21 cellular contexts compared by ENCODE assay signal in genomic region chr7:41576176-41576575, GRCh38.
DNase-seq lines count a peak whose midpoint lies in the region; ATAC-seq, FAIRE-seq and TF ChIP-seq lines count a peak whose summit lies in the region.
"Had no signal": no experiment of that assay in that cellular context is flagged by ENCODE, and none has a peak within 500 bp of the region (broad histone marks: within the 10 kb centered on the region; RNA-seq: fewer than 3 reads in every experiment).

No MANE protein-coding gene starts in this region.

- H3K79me2 ChIP-seq in endothelial cell of umbilical vein (ENCODE audit: control insufficient read depth, insufficient read depth, low read length) (no peaks in the 10 kb centered on the region), osteoblast (ENCODE audit: insufficient read depth, low read length) (no peaks in the 10 kb centered on the region)

- no peak for ATAC-seq in HG03520 (IDR thresholded peaks at IDR 0.05; ENCODE audit: unreplicated experiment)
- ATAC-seq in HG02973 (IDR thresholded peaks at IDR 0.05; ENCODE audit: unreplicated experiment), result no peak
- ATAC-seq: CD8-positive, alpha-beta T cell; Right ventricle myocardium inferior had no signal

- H3K36me3 ChIP-seq in endothelial cell of umbilical vein (ENCODE audit: control insufficient read depth in 2 of 2, extremely low read depth in 1 of 2, insufficient read depth in 2 of 2, low read length in 2 of 2) (no peaks in the 10 kb centered on the region), osteoblast (ENCODE audit: insufficient read depth, low read length) (no peaks in the 10 kb centered on the region)
- H3K36me3 ChIP-seq: BLaER1 had no signal

- dilution Hi-C loops in endothelial cell of umbilical vein (cut with MboI; ENCODE audit: extremely low pct_ligation_motif_present, low sequenced_read_pairs), result no loop called here

- H3K9ac ChIP-seq in endothelial cell of umbilical vein (replicated peaks; ENCODE audit: extremely low read depth, insufficient read depth, low read length), result peak overlapping the region; percentile 48
- H3K9ac ChIP-seq: BLaER1 had no signal

- H3K9me3 ChIP-seq in endothelial cell of umbilical vein (replicated peaks; ENCODE audit: control insufficient read depth, insufficient read depth, low read length) (no peaks in the 10 kb centered on the region), osteoblast (ENCODE audit: low read depth, low read length) (no peaks in the 10 kb centered on the region)
- H3K9me3 ChIP-seq: BLaER1 had no signal

- H3K4me2 ChIP-seq in endothelial cell of umbilical vein (ENCODE audit: insufficient read depth, low read length) (no peak overlapping the region), osteoblast (ENCODE audit: insufficient read depth, low read length) (no peak overlapping the region)
- H3K4me2 ChIP-seq: BLaER1 had no signal

- H2AFZ ChIP-seq in endothelial cell of umbilical vein (ENCODE audit: low read depth, low read length) (peak overlapping the region; percentile 35), osteoblast (ENCODE audit: low read length) (no peak overlapping the region)

- BruUV-seq in endothelial cell of umbilical vein (replicated peaks; lab: Mats Ljungman, UMichigan), result no TSS peak

- no peaks in the 10 kb centered on the region for H4K20me1 ChIP-seq in endothelial cell of umbilical vein (replicated peaks; ENCODE audit: control insufficient read depth, extremely low read depth, insufficient read depth, low read length)
- no peaks in the 10 kb centered on the region for H4K20me1 ChIP-seq in osteoblast (ENCODE audit: insufficient read depth, low read length)
- H4K20me1 ChIP-seq: BLaER1 had no signal

- FAIRE-seq in endothelial cell of umbilical vein (lab: Jason Lieb, UNC), result peak; percentile 31
- FAIRE-seq: A204.1, H54, HTR-8/SVneo had no signal

- TF ChIP-seq CTCF in endothelial cell of umbilical vein (IDR thresholded peaks at IDR 0.05; ENCODE audit: extremely low read depth in 1 of 2, insufficient read depth in 1 of 2, low read depth in 1 of 2, low read length in 2 of 2) (no peak), osteoblast (IDR thresholded peaks at IDR 0.05; ENCODE audit: extremely low read depth, low read depth, low read length) (no peak)

- H3K4me1 ChIP-seq in endothelial cell of umbilical vein (ENCODE audit: control insufficient read depth, extremely low read depth, insufficient read depth, low read length), result peaks cover 68% of the 10 kb centered on the region
- H3K4me1 ChIP-seq in osteoblast (ENCODE audit: insufficient read depth, low read length), result peaks cover 33% of the 10 kb centered on the region
- H3K4me1 ChIP-seq: BLaER1 had no signal

- H3K9me1 ChIP-seq in endothelial cell of umbilical vein (replicated peaks; ENCODE audit: control insufficient read depth, extremely low read depth, insufficient read depth, low read length), result no peaks in the 10 kb centered on the region

- no peak overlapping the region for H3K4me3 ChIP-seq in endothelial cell of umbilical vein (replicated peaks in 1 of 3; ENCODE audit: insufficient read depth in 1 of 3, low read depth in 1 of 3, low read length in 3 of 3)
- H3K4me3 ChIP-seq in osteoblast (ENCODE audit: insufficient read depth, low read length), result no peak overlapping the region
- H3K4me3 ChIP-seq: BLaER1, SK-N-MC had no signal

- CTCF ChIA-PET in endothelial cell of umbilical vein (lab: Charles Lee), result no interaction called here

- DNase-seq in ELR (ENCODE audit: low read depth), result peak; percentile 93
- peak; percentile 65 for DNase-seq in RPMI7951 (ENCODE audit: low read depth)
- DNase-seq in endothelial cell of umbilical vein (ENCODE audit: low read depth, low spot score), result peak; percentile 80
- DNase-seq in osteoblast (ENCODE audit: insufficient read length, low spot score, missing footprints), result peak; percentile 10
- DNase-seq in NCI-H1105 treated with DMSO at 0.1 percent for 48 hours (lab: John Stamatoyannopoulos, UW), result no peak
- no peak for DNase-seq in OCI-M2 (lab: John Stamatoyannopoulos, UW; ENCODE audit: unreplicated experiment)
- DNase-seq: CD8-positive, alpha-beta T cell; DMS79; GF-D8; NCI-H187; NCI-H69; NK-92 treated with Interleukin-12 subunit alpha and Interleukin-12 subunit beta, amount 100 ng/mL, for 24 hours had no signal

- TF ChIP-seq POLR2A in endothelial cell of umbilical vein (IDR thresholded peaks at IDR 0.05; ENCODE audit: low read depth, low read length), result no peak

- POLR2A ChIA-PET in endothelial cell of umbilical vein (lab: Charles Lee), result no interaction called here

- H3K27me3 ChIP-seq in endothelial cell of umbilical vein (ENCODE audit: control insufficient read depth in 2 of 2, insufficient read depth in 2 of 2, low read length in 2 of 2) (no peaks in the 10 kb centered on the region), osteoblast (ENCODE audit: insufficient read depth, low read length) (no peaks in the 10 kb centered on the region)
- H3K27me3 ChIP-seq: BLaER1 had no signal

- peak overlapping the region; percentile 96 for H3K27ac ChIP-seq in endothelial cell of umbilical vein (ENCODE audit: insufficient read depth, low read depth, low read length)
- H3K27ac ChIP-seq in osteoblast (ENCODE audit: low read depth, low read length), result no peak overlapping the region
- H3K27ac ChIP-seq: BLaER1, HL-60, SK-N-MC had no signal

- intact Hi-C loops in endothelial cell of umbilical vein (cut with micrococcal nuclease), result no loop called here

TF ChIP-seq in endothelial cell of umbilical vein, 7 proteins besides CTCF, POLR2A, EP300 and RAD21:
- no peak for TF ChIP-seq MYC (IDR thresholded peaks at IDR 0.05; ENCODE audit: low read depth, low read length)
- peak; percentile 27 for TF ChIP-seq FOS (IDR thresholded peaks at IDR 0.05; ENCODE audit: borderline replicate concordance, insufficient read depth, low read length)
- peak; percentile 17 for TF ChIP-seq JUN (IDR thresholded peaks at IDR 0.05; ENCODE audit: borderline replicate concordance, insufficient read depth, insufficient read length, low read depth)
- TF ChIP-seq EZH2 (IDR thresholded peaks at IDR 0.05; ENCODE audit: borderline replicate concordance, low read depth, low read length, severe bottlenecking), result no peak
- peak; percentile 62 for TF ChIP-seq GATA2 (IDR thresholded peaks at IDR 0.05; ENCODE audit: insufficient read depth, insufficient read length, low read depth, low read length)
- TF ChIP-seq MAX (IDR thresholded peaks at IDR 0.05; ENCODE audit: insufficient read depth, insufficient read length), result no peak
- TF ChIP-seq POLR2AphosphoS5 (IDR thresholded peaks at IDR 0.05; ENCODE audit: insufficient read depth, low read depth, low read length), result no peak

Comparison
In these comparisons a context has a peak if more than half of its experiments do, and no peak if none do; other contexts are left out.
1. DNase-seq: peak in ELR (single experiment), RPMI7951 (single experiment), endothelial cell of umbilical vein (single experiment) and osteoblast (single experiment); none in NCI-H1105 treated with DMSO at 0.1 percent for 48 hours (single experiment) and OCI-M2 (single experiment).